ENCODE assay signal across 8 cellular contexts in the genomic region with DNA sequence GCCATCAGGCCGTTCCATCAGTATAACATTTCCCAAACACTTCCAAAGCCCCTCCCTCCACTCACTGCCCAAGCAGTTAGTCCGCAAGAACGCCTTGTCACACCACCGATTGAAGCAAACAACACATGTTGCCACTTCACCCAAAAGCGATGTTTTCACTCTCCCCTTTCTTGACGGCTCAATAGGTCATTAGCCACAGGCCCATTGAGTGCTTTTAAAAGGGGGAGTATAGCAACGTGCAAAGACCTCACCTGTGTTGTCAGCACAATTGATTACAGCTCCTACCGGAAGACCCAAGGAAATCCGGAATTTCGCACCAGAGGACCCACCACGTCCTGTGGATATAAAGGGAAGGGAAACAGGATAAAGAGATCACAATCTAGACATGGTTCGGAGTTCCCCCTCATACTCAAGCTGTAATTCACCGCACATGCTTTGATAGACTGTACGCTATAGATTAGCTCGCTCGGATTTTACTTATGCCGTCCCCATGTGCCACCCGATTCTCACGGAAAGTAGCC. TPM values are rescaled to one million over a fixed set of nuclear protein-coding genes. Genes with fewer than 3 reads are reported as not detected.
DNase-seq lines count a peak whose midpoint lies in the region; ATAC-seq and TF ChIP-seq lines count a peak whose summit lies in the region.

No MANE protein-coding gene starts in this region.

- POLR2A ChIA-PET in Panc1 (lab: Charles Lee), result no interaction called here

- CTCF ChIA-PET in Panc1 (lab: Charles Lee), result interaction anchor here (0.5 kb wide), 1 partner anchor 21 kb away, joined by 8 read pairs; no protein-coding TSS in a partner anchor

- TF ChIP-seq CTCF in Panc1 (IDR thresholded peaks at IDR 0.05), result no peak

- in situ Hi-C loops in Panc1 (cut with HindIII; ENCODE audit: low pct_unique_long_range_greater_than_20kb, low sequenced_read_pairs), result no loop called here

- intact Hi-C loops in Panc1 (cut with micrococcal nuclease; ENCODE audit: unreplicated experiment), result no loop called here

- BruUV-seq in Panc1 (replicated peaks; lab: Mats Ljungman, UMichigan), result no TSS peak

- peak overlapping the region; percentile 89 to 97 for H3K4me3 ChIP-seq in Panc1 (ENCODE audit: low read depth in 2 of 2, low read length in 2 of 2)
- peak overlapping the region; percentile 81 to 98 for H3K4me3 ChIP-seq in duodenal mucosa (ENCODE audit: low read depth in 1 of 2, low read length in 2 of 2)

- peak; percentile 11 for ATAC-seq in GM18498 (IDR thresholded peaks at IDR 0.05; ENCODE audit: unreplicated experiment)
- ATAC-seq in Panc1, result peak; percentile 13; the same call in 1 of the 2 replicates
- ATAC-seq in GM18861 (IDR thresholded peaks at IDR 0.05; ENCODE audit: unreplicated experiment), result no peak
- ATAC-seq in GM18868 (IDR thresholded peaks at IDR 0.05; ENCODE audit: unreplicated experiment), result no peak

- H3K4me1 ChIP-seq in Panc1 (ENCODE audit: control insufficient read depth, insufficient read depth, low read length) (peaks cover 8% of the 10 kb centered on the region), duodenal mucosa (ENCODE audit: control insufficient read depth in 1 of 2, insufficient read depth in 2 of 2, low read length in 2 of 2) (peaks cover 16 to 30% of the 10 kb centered on the region in 2 donors)

- H3K27me3 ChIP-seq in Panc1 (ENCODE audit: control insufficient read depth, insufficient read depth, low read length) (no peaks in the 10 kb centered on the region), duodenal mucosa (ENCODE audit: control insufficient read depth in 1 of 2, insufficient read depth in 2 of 2, low read length in 2 of 2) (no peaks in the 10 kb centered on the region)

- H3K36me3 ChIP-seq in Panc1 (ENCODE audit: control insufficient read depth, insufficient read depth, low read length) (peaks cover 30% of the 10 kb centered on the region), duodenal mucosa (ENCODE audit: control insufficient read depth in 1 of 2, insufficient read depth in 2 of 2, low read length in 2 of 2) (peaks cover 25 to 48% of the 10 kb centered on the region in 2 donors)

- H3K27ac ChIP-seq in Panc1 (ENCODE audit: low read length) (peak overlapping the region; percentile 83), duodenal mucosa (ENCODE audit: low read depth, low read length) (peak overlapping the region; percentile 86)

- no peak for DNase-seq in Panc1 (ENCODE audit: low read depth, low spot score)
- peak; percentile 39 for DNase-seq in myocyte (ENCODE audit: low read depth)
- DNase-seq in germinal center (ENCODE audit: low spot score), result no peak
- DNase-seq in KG1 (lab: John Stamatoyannopoulos, UW), result no peak

- H3K9me3 ChIP-seq in Panc1 (ENCODE audit: control insufficient read depth, insufficient read depth, low read depth, low read length) (no peaks in the 10 kb centered on the region), duodenal mucosa (ENCODE audit: control insufficient read depth in 1 of 2, low read length in 2 of 2) (no peaks in the 10 kb centered on the region)

- peak overlapping the region; percentile 86 to 93 for H3K9ac ChIP-seq in duodenal mucosa (ENCODE audit: low read depth in 1 of 2, low read length in 2 of 2)

RNA-seq across cellular contexts. Expression of a gene that starts 0.7 kb away (rescaled TPM):
- total RNA-seq in Panc1 (2021; ENCODE audit: unreplicated experiment) (649 TPM), myocyte (758 and 872 TPM in 2 replicates)
- 684 TPM for polyA plus RNA-seq in Panc1 (2012; ENCODE audit: insufficient read length)
- 1,420 TPM for polyA plus RNA-seq in myocyte (2012)

RNA-seq across cellular contexts. Expression of a gene that starts 17.0 kb away (rescaled TPM):
- total RNA-seq in Panc1 (2021; ENCODE audit: unreplicated experiment) (112 TPM), myocyte (86.8 and 89.9 TPM in 2 replicates)
- polyA plus RNA-seq in Panc1 (2012; ENCODE audit: insufficient read length), result 117 TPM
- 171 TPM for polyA plus RNA-seq in myocyte (2012)

RNA-seq across cellular contexts. Expression of a gene that starts 27.7 kb away (rescaled TPM):
- 13.6 TPM for total RNA-seq in Panc1 (2021; ENCODE audit: unreplicated experiment)
- polyA plus RNA-seq in Panc1 (2012; ENCODE audit: insufficient read length), result 9.0 TPM
- 10.8 and 11.3 TPM in 2 replicates for total RNA-seq in myocyte
- polyA plus RNA-seq in myocyte (2012), result 12.9 TPM

RNA-seq across cellular contexts. Expression of a gene that starts 53.5 kb away (rescaled TPM):
- total RNA-seq in Panc1 (2021; ENCODE audit: unreplicated experiment) (42.3 TPM), myocyte (74.4 and 89.7 TPM in 2 replicates)
- polyA plus RNA-seq in Panc1 (2012; ENCODE audit: insufficient read length), result 39.2 TPM
- polyA plus RNA-seq in myocyte (2012), result 46.0 TPM

Comparison
In these comparisons a context has a peak if more than half of its experiments do, and no peak if none do; other contexts are left out.
1. ATAC-seq: peak in GM18498 (single experiment) and Panc1 (single experiment); none in GM18861 (single experiment) and GM18868 (single experiment).